Comparison of ENCODE assay signal across 9 cellular contexts in the genomic region with DNA sequence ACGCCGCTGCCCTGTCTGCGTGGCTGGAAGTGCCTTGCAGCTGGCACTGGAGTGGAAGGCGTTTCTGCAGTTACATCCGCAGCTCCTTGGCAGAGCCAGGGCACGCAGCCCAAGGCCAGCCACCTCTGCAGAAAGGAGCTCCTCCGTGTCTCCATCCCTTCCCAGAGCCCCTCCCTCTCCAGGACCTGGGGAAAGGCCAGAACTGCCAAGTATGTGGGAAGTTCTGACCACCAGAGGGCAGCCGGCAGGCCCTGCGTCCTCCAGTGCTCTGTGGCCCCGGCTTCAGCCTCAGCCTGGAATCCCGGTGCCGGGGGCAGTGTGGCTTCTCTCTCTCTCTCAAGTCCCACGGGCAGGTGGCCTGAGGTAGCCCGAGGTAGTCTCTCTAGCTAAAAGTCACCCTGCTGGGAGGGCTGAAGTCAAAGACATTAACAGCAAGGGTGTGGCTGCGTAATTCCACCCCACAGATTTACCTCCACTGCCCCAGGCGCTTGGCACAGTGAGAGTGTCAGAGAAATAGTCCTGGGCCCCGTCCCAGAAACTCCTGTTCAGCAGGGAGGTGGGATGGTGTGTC.
DNase-seq lines count a peak whose midpoint lies in the region; ATAC-seq and TF ChIP-seq lines count a peak whose summit lies in the region.
"Had no signal": no experiment of that assay in that cellular context is flagged by ENCODE, and none has a peak within 500 bp of the region (broad histone marks: within the 10 kb centered on the region; RNA-seq: fewer than 3 reads in every experiment).

No MANE protein-coding gene starts in this region.

- H3K9me3 ChIP-seq in PC-9 (ENCODE audit: insufficient read depth, low read depth) (no peaks in the 10 kb centered on the region), parathyroid adenoma (ENCODE audit: control insufficient read depth, low read length) (no peaks in the 10 kb centered on the region)

- peaks cover 15% of the 10 kb centered on the region for H3K27me3 Mint-ChIP-seq in stimulated activated naive CD8-positive, alpha-beta T cell treated with anti-CD3 and anti-CD28 coated beads, Interleukin-15, amount 100 ng/mL, for 72 hours

- TF ChIP-seq CTCF in PC-9 (conservative IDR thresholded peaks at IDR 0.05) (peak; percentile 68), parathyroid adenoma (IDR thresholded peaks at IDR 0.05) (peak; percentile 48)

- no peaks in the 10 kb centered on the region for H3K9me2 ChIP-seq in PC-9 (ENCODE audit: insufficient read depth)

- DNase-seq in NCI-H524 (lab: John Stamatoyannopoulos, UW): peak; percentile 71 to 82
- no peak for DNase-seq in NCI-H524 treated with DMSO at 0.1 percent for 48 hours (lab: John Stamatoyannopoulos, UW)
- DNase-seq in PC-9: peak; percentile 56 to 75
- peak; percentile 28 for DNase-seq in fibroblast of peridontal ligament (ENCODE audit: extremely low read depth)
- DNase-seq in activated T-cell treated with anti-CD3 and anti-CD28 coated beads for 4 hours: no peak
- no peak for DNase-seq in stimulated activated naive CD8-positive, alpha-beta T cell treated with anti-CD3 and anti-CD28 coated beads, Interleukin-15, amount 100 ng/mL, for 72 hours
- no peak for DNase-seq in stimulated activated naive CD4-positive, alpha-beta T cell treated with Interleukin-2 at 50 U/mL for 16 hours (lab: John Stamatoyannopoulos, UW)
- DNase-seq: DND-41 had no signal

- H3K4me3 ChIP-seq in PC-9 (no peak overlapping the region), parathyroid adenoma (ENCODE audit: low read depth, low read length) (no peak overlapping the region)

- peaks cover 7% of the 10 kb centered on the region for H3K4me1 Mint-ChIP-seq in stimulated activated naive CD8-positive, alpha-beta T cell treated with anti-CD3 and anti-CD28 coated beads, Interleukin-15, amount 100 ng/mL, for 72 hours

- H4K20me1 ChIP-seq in PC-9 (ENCODE audit: insufficient read depth): no peaks in the 10 kb centered on the region; the same call in 1 of the 2 replicates

- H3K27me3 ChIP-seq in PC-9 (ENCODE audit: insufficient read depth, low read depth) (peaks cover 99% of the 10 kb centered on the region), parathyroid adenoma (ENCODE audit: control insufficient read depth, insufficient read depth, low read length) (no peaks in the 10 kb centered on the region)

- no peaks in the 10 kb centered on the region for H3K36me3 ChIP-seq in PC-9 (ENCODE audit: low read depth)
- H3K36me3 ChIP-seq in parathyroid adenoma (ENCODE audit: control insufficient read depth, insufficient read depth, low read length): no peaks in the 10 kb centered on the region

- BruUV-seq in PC-9 (replicated peaks; lab: Mats Ljungman, UMichigan): no TSS peak

- no peak overlapping the region for H2AFZ ChIP-seq in PC-9
- H2AFZ ChIP-seq in parathyroid adenoma: no peak overlapping the region

- H3K4me1 ChIP-seq in PC-9 (replicated peaks; ENCODE audit: insufficient read depth): no peaks in the 10 kb centered on the region
- H3K4me1 ChIP-seq in parathyroid adenoma: no peaks in the 10 kb centered on the region

- intact Hi-C loops in PC-9 (cut with micrococcal nuclease; ENCODE audit: unreplicated experiment): no loop called here

- ATAC-seq in stimulated activated naive CD8-positive, alpha-beta T cell treated with anti-CD3 and anti-CD28 coated beads, Interleukin-15, amount 100 ng/mL, for 72 hours: no peak

- no peaks in the 10 kb centered on the region for H3K9me3 Mint-ChIP-seq in stimulated activated naive CD8-positive, alpha-beta T cell treated with anti-CD3 and anti-CD28 coated beads, Interleukin-15, amount 100 ng/mL, for 72 hours

- H3F3A ChIP-seq in PC-9 (ENCODE audit: insufficient read depth, low read depth): no peaks in the 10 kb centered on the region

- H3K79me2 ChIP-seq in PC-9 (ENCODE audit: low read depth): no peaks in the 10 kb centered on the region
- H3K79me2 ChIP-seq in parathyroid adenoma: no peaks in the 10 kb centered on the region

- H3K27ac Mint-ChIP-seq in stimulated activated naive CD8-positive, alpha-beta T cell treated with anti-CD3 and anti-CD28 coated beads, Interleukin-15, amount 100 ng/mL, for 72 hours: no peak overlapping the region

- CTCF ChIA-PET in PC-9 (lab: Charles Lee): interaction anchor here (0.7 to 0.8 kb wide), 2 partner anchors 121 to 1558 kb away, joined by 3 read pairs; no protein-coding TSS in a partner anchor

- H3K4me2 ChIP-seq in PC-9: no peak overlapping the region
- H3K4me2 ChIP-seq in parathyroid adenoma (ENCODE audit: low read length): no peak overlapping the region

- H3K4me3 Mint-ChIP-seq in stimulated activated naive CD8-positive, alpha-beta T cell treated with anti-CD3 and anti-CD28 coated beads, Interleukin-15, amount 100 ng/mL, for 72 hours: no peak overlapping the region

- H3K9ac ChIP-seq in parathyroid adenoma: no peak overlapping the region

- H3K27ac ChIP-seq in PC-9 (no peak overlapping the region), parathyroid adenoma (no peak overlapping the region)

- POLR2A ChIA-PET in PC-9 (lab: Charles Lee; ENCODE audit: unreplicated experiment): no interaction called here

Comparison
In these comparisons a context has a peak if more than half of its experiments do, and no peak if none do; other contexts are left out.
1. DNase-seq: peak in NCI-H524 (2 of 2), PC-9 (2 of 2) and fibroblast of peridontal ligament (single experiment); none in NCI-H524 treated with DMSO at 0.1 percent for 48 hours (single experiment), activated T-cell treated with anti-CD3 and anti-CD28 coated beads for 4 hours (single experiment), stimulated activated naive CD8-positive, alpha-beta T cell treated with anti-CD3 and anti-CD28 coated beads, Interleukin-15, amount 100 ng/mL, for 72 hours (0 of 2) and stimulated activated naive CD4-positive, alpha-beta T cell treated with Interleukin-2 at 50 U/mL for 16 hours (single experiment).